In genomic region chr4:170281027-170281426, GRCh38 we compare ENCODE assay signal across 8 cellular contexts.
"Had no signal": no experiment of that assay in that cellular context is flagged by ENCODE, and none has a peak within 500 bp of the region (broad histone marks: within the 10 kb centered on the region; RNA-seq: fewer than 3 reads in every experiment).

No MANE protein-coding gene starts in this region.

- H2AFZ ChIP-seq: GM23248 had no signal

- H3K4me3 Mint-ChIP-seq: H9 had no signal

- FAIRE-seq: H54 had no signal

- H3K27ac ChIP-seq: GM23248, HL-60 had no signal

- DNase-seq: GM23248, GOT3, H9, HCEC 1CT, IMR-90, KBM-7 had no signal

- H3K4me3 ChIP-seq: GM23248 had no signal

- H3K4me1 Mint-ChIP-seq: H9 had no signal

- H3K9ac ChIP-seq: GM23248 had no signal

- H3K27ac Mint-ChIP-seq: H9 had no signal
